9 cellular contexts compared by ENCODE assay signal in genomic region chr19:44499559-44499958, GRCh38. TPM values are rescaled to one million over a fixed set of nuclear protein-coding genes. Genes with fewer than 3 reads are reported as not detected.
DNase-seq lines count a peak whose midpoint lies in the region; ATAC-seq and TF ChIP-seq lines count a peak whose summit lies in the region.
"Had no signal": no experiment of that assay in that cellular context is flagged by ENCODE, and none has a peak within 500 bp of the region (broad histone marks: within the 10 kb centered on the region; RNA-seq: fewer than 3 reads in every experiment).

No MANE protein-coding gene starts in this region.

- H4K20me1 ChIP-seq in fibroblast of lung (ENCODE audit: control insufficient read depth, extremely low read depth, insufficient read depth, low read length) = no peaks in the 10 kb centered on the region

- peak overlapping the region; percentile 93 for H3K9ac ChIP-seq in fibroblast of lung (ENCODE audit: insufficient read depth, low read length)

- peaks cover 3% of the 10 kb centered on the region for H3K4me1 ChIP-seq in fibroblast of lung (ENCODE audit: control insufficient read depth, extremely low read depth, insufficient read depth, low read length)

- no peak for TF ChIP-seq POLR2A in GM18505 (IDR thresholded peaks at IDR 0.05; ENCODE audit: borderline replicate concordance, extremely low read depth, insufficient read depth, insufficient read length)

- no peaks in the 10 kb centered on the region for H3K27me3 ChIP-seq in fibroblast of lung (ENCODE audit: control insufficient read depth, insufficient read depth, low read length)

- no peaks in the 10 kb centered on the region for H3K9me3 ChIP-seq in fibroblast of lung (ENCODE audit: control insufficient read depth, insufficient read depth, low read depth, low read length)

- H2AFZ ChIP-seq in fibroblast of lung (ENCODE audit: low read length) = peak overlapping the region; percentile 100

- TF ChIP-seq CTCF in GM12864 (IDR thresholded peaks at IDR 0.05; ENCODE audit: low read depth, low read length, missing control alignments) (peak; percentile 2), fibroblast of lung (conservative IDR thresholded peaks at IDR 0.05 in 1 of 2, IDR thresholded peaks at IDR 0.05 in 1 of 2; ENCODE audit: low read depth in 1 of 2, low read length in 2 of 2) (no peak), retinal pigment epithelial cell (conservative IDR thresholded peaks at IDR 0.05; ENCODE audit: low read depth, low read length) (peak; percentile 6)

- H3K4me2 ChIP-seq in fibroblast of lung (ENCODE audit: extremely low read depth, insufficient read depth, low read length) = peak overlapping the region; percentile 98

- DNase-seq in GM12864 (ENCODE audit: low read depth) = no peak
- DNase-seq in RPMI8226 = peak; percentile 35
- DNase-seq in fibroblast of lung (ENCODE audit: low read depth in 2 of 2) = no peak
- no peak for DNase-seq in retinal pigment epithelial cell (ENCODE audit: low read depth)
- DNase-seq in COR-L47 (lab: John Stamatoyannopoulos, UW) = no peak
- DNase-seq in AG08396 (ENCODE audit: low spot score) = no peak
- no peak for DNase-seq in SHP77 treated with DMSO at 0.1 percent for 48 hours (lab: John Stamatoyannopoulos, UW)

- peaks cover 32% of the 10 kb centered on the region for H3K79me2 ChIP-seq in fibroblast of lung (ENCODE audit: control insufficient read depth, insufficient read depth, low read length)

- H3K4me3 ChIP-seq in GM12864 (ENCODE audit: low read depth, low read length) (peak overlapping the region; percentile 59), fibroblast of lung (replicated peaks in 1 of 4; ENCODE audit: control extremely low read depth in 1 of 4, insufficient read depth in 1 of 4, low read depth in 3 of 4, low read length in 4 of 4) (peak overlapping the region; percentile 94 to 99 (median 95)), retinal pigment epithelial cell (ENCODE audit: low read length) (peak overlapping the region; percentile 87)

- no peak for ATAC-seq in GM18505 (IDR thresholded peaks at IDR 0.05; ENCODE audit: unreplicated experiment)

- H3K36me3 ChIP-seq in fibroblast of lung (ENCODE audit: control insufficient read depth, insufficient read depth, low read length) = peaks cover 6% of the 10 kb centered on the region

- peak overlapping the region; percentile 84 for H3K27ac ChIP-seq in fibroblast of lung (ENCODE audit: insufficient read depth, low read length)

RNA-seq across cellular contexts. Expression of gene ZNF180, which starts 0.8 kb away (rescaled TPM):
- total RNA-seq in fibroblast of lung = 6.4 and 7.6 TPM in 2 replicates
- 1.4 TPM in 2 replicates for polyA plus RNA-seq in fibroblast of lung
- 3.2 and 3.3 TPM in 2 replicates for polyA plus RNA-seq in fibroblast of lung (2012)
- polyA minus RNA-seq in fibroblast of lung (ENCODE audit: low replicate concordance) = 0.41 TPM in 1 of 2 replicates, not detected in the other

RNA-seq across cellular contexts. Expression of gene CEACAM20, which starts 29.9 kb away (rescaled TPM):
- total RNA-seq in fibroblast of lung = not detected in 2 replicates
- polyA plus RNA-seq in fibroblast of lung = not detected in 2 replicates
- not detected in 2 replicates for polyA plus RNA-seq in fibroblast of lung (2012)
- not detected in 2 replicates for polyA minus RNA-seq in fibroblast of lung (ENCODE audit: low replicate concordance)
- total RNA-seq: dermis microvascular lymphatic vessel endothelial cell had no signal

RNA-seq across cellular contexts. Expression of gene ZNF229, which starts 51.3 kb away (rescaled TPM):
- total RNA-seq in fibroblast of lung = 24.4 and 25.2 TPM in 2 replicates
- 5.7 and 5.8 TPM in 2 replicates for polyA plus RNA-seq in fibroblast of lung
- 4.7 and 6.7 TPM in 2 replicates for polyA plus RNA-seq in fibroblast of lung (2012)
- polyA minus RNA-seq in fibroblast of lung (ENCODE audit: low replicate concordance) = 2.6 and 3.1 TPM in 2 replicates

Comparison
In these comparisons a context has a peak if more than half of its experiments do, and no peak if none do; other contexts are left out.
1. CTCF ChIP-seq: peak in GM12864 (single experiment) and retinal pigment epithelial cell (single experiment); none in fibroblast of lung (0 of 2).
2. Peak in every context shown above with its lines, with median percentiles within 50 percentile points of each other: H3K4me3 ChIP-seq.